ENCODE assay signal across 17 cellular contexts in genomic region chr2:134039912-134040581, GRCh38.
DNase-seq lines count a peak whose midpoint lies in the region; ATAC-seq and TF ChIP-seq lines count a peak whose summit lies in the region.
"Had no signal": no experiment of that assay in that cellular context is flagged by ENCODE, and none has a peak within 500 bp of the region (broad histone marks: within the 10 kb centered on the region; RNA-seq: fewer than 3 reads in every experiment).

No MANE protein-coding gene starts in this region.

- H3K27me3 Mint-ChIP-seq in effector memory CD8-positive, alpha-beta T cell: peaks cover 33 to 56% of the 10 kb centered on the region in 2 donors

- peak overlapping the region in 1 of 2 donors; percentile 13 for H3K4me3 Mint-ChIP-seq in effector memory CD8-positive, alpha-beta T cell
- H3K4me3 Mint-ChIP-seq: activated naive CD4-positive, alpha-beta T cell treated with anti-CD3 and anti-CD28 coated beads, Interleukin-2, amount 50 U/mL, for 24 hours; stimulated activated naive CD8-positive, alpha-beta T cell treated with anti-CD3 and anti-CD28 coated beads, Interleukin-15, Interleukin-2, amounts not matched to agents 100 ng/mL and 50 ng/mL, for 24 hours; T-cell; WTC11 had no signal

- DNase-seq in GM12865 (ENCODE audit: low read depth): peak; percentile 40
- peak; percentile 5 for DNase-seq in NAMALWA (ENCODE audit: low spot score)
- DNase-seq in middle frontal gyrus (ENCODE audit: extremely low spot score, low spot score): no peak
- no peak for DNase-seq in effector memory CD8-positive, alpha-beta T cell
- DNase-seq in NCI-H2227 treated with DMSO at 0.1 percent for 48 hours (lab: John Stamatoyannopoulos, UW): no peak
- DNase-seq: effector memory CD4-positive, alpha-beta T cell; NCI-H2029; NCI-H774; posterior cingulate gyrus; T-cell had no signal

- peaks cover 3% of the 10 kb centered on the region for H3K36me3 Mint-ChIP-seq in effector memory CD8-positive, alpha-beta T cell (ENCODE audit: insufficient read depth)
- H3K36me3 Mint-ChIP-seq: activated naive CD4-positive, alpha-beta T cell treated with anti-CD3 and anti-CD28 coated beads, Interleukin-2, amount 50 U/mL, for 24 hours had no signal

- peak; percentile 62 for ATAC-seq in GM19035 (IDR thresholded peaks at IDR 0.05; ENCODE audit: unreplicated experiment)
- ATAC-seq in HG02870 (IDR thresholded peaks at IDR 0.05; ENCODE audit: unreplicated experiment): peak; percentile 45
- ATAC-seq in effector memory CD8-positive, alpha-beta T cell (replicated peaks): no peak
- ATAC-seq in HG03039 (IDR thresholded peaks at IDR 0.05; ENCODE audit: unreplicated experiment): no peak
- ATAC-seq: T-cell, WTC11 had no signal

- H3K9me3 Mint-ChIP-seq in effector memory CD8-positive, alpha-beta T cell: no peaks in the 10 kb centered on the region

- no peak for TF ChIP-seq CTCF in GM12865 (IDR thresholded peaks at IDR 0.05; ENCODE audit: insufficient read depth, low read depth, low read length, missing control alignments)

- H3K4me1 Mint-ChIP-seq in effector memory CD8-positive, alpha-beta T cell (ENCODE audit: low read depth in 2 of 2): peaks cover 3 to 8% of the 10 kb centered on the region in 2 donors
- H3K4me1 Mint-ChIP-seq: WTC11 had no signal

- no peak overlapping the region for H3K4me3 ChIP-seq in GM12865 (ENCODE audit: low read depth, low read length)
- H3K4me3 ChIP-seq: smooth muscle cell had no signal

- no peak overlapping the region for H3K27ac Mint-ChIP-seq in effector memory CD8-positive, alpha-beta T cell
- H3K27ac Mint-ChIP-seq: activated naive CD4-positive, alpha-beta T cell treated with anti-CD3 and anti-CD28 coated beads, Interleukin-2, amount 50 U/mL, for 24 hours; stimulated activated naive CD8-positive, alpha-beta T cell treated with anti-CD3 and anti-CD28 coated beads, Interleukin-15, Interleukin-2, amounts not matched to agents 100 ng/mL and 50 ng/mL, for 24 hours; WTC11 had no signal

Comparison
In these comparisons a context has a peak if more than half of its experiments do, and no peak if none do; other contexts are left out.
1. DNase-seq: peak in GM12865 (single experiment) and NAMALWA (single experiment); none in middle frontal gyrus (single experiment), effector memory CD8-positive, alpha-beta T cell (0 of 3) and NCI-H2227 treated with DMSO at 0.1 percent for 48 hours (single experiment).
2. ATAC-seq: peak in GM19035 (single experiment) and HG02870 (single experiment); none in effector memory CD8-positive, alpha-beta T cell (single experiment) and HG03039 (single experiment).